ENCODE assay signal across 8 cellular contexts in genomic region chr12:9027660-9028059, GRCh38. TPM values are rescaled to one million over a fixed set of nuclear protein-coding genes. Genes with fewer than 3 reads are reported as not detected.
DNase-seq lines count a peak whose midpoint lies in the region; ATAC-seq and TF ChIP-seq lines count a peak whose summit lies in the region.
"Not testable (repeated sequence)": the region's sequence is repeated elsewhere in the genome, so short reads cannot be mapped to it uniquely, and the experiment has no call there.
"Had no signal": no experiment of that assay in that cellular context is flagged by ENCODE, and none has a peak within 500 bp of the region (broad histone marks: within the 10 kb centered on the region; RNA-seq: fewer than 3 reads in every experiment).

No MANE protein-coding gene starts in this region.

- CTCF ChIA-PET in activated CD8-positive, alpha-beta T cell treated with anti-CD3 and anti-CD28 coated beads for 36 hours (lab: Charles Lee): interaction anchor here (0.8 to 4.3 kb wide), 7 partner anchors 9 to 383 kb away, joined by 3 to 41 read pairs (median 5); partner anchors contain the start of genes KLRG1 and M6PR

- not testable (repeated sequence) for H3K27ac Mint-ChIP-seq in T-helper 17 cell, natural killer cell
- H3K27ac Mint-ChIP-seq in activated CD8-positive, alpha-beta T cell treated with anti-CD3 and anti-CD28 coated beads for 36 hours: peak overlapping the region; percentile 94
- peak overlapping the region; percentile 96 for H3K27ac Mint-ChIP-seq in activated T-cell treated with anti-CD3 and anti-CD28 coated beads, Interleukin-2, amount 50 U/mL, for 72 hours
- peak overlapping the region; percentile 92 for H3K27ac Mint-ChIP-seq in activated naive CD8-positive, alpha-beta T cell treated with anti-CD3 and anti-CD28 coated beads for 36 hours
- H3K27ac Mint-ChIP-seq in stimulated activated naive B cell treated with anti-CD40 and anti-IgM and Interleukin-4, amounts not matched to agents 10 μg/mL and 1 μg/mL and 100 μg/mL, for 72 hours: peak overlapping the region; percentile 59

- DNase-seq in T-helper 17 cell; stimulated activated naive B cell treated with anti-CD40 and anti-IgM and Interleukin-4, amounts not matched to agents 10 μg/mL and 1 μg/mL and 100 μg/mL, for 72 hours: not testable (repeated sequence)
- DNase-seq in activated CD8-positive, alpha-beta T cell treated with anti-CD3 and anti-CD28 coated beads for 36 hours: peak; percentile 76
- DNase-seq in activated T-cell treated with anti-CD3 and anti-CD28 coated beads, Interleukin-2, amount 50 U/mL, for 72 hours: peak; percentile 71 to 74
- peak; percentile 58 for DNase-seq in activated naive CD8-positive, alpha-beta T cell treated with anti-CD3 and anti-CD28 coated beads for 36 hours
- peak; percentile 48 for DNase-seq in natural killer cell
- peak; percentile 49 for DNase-seq in stimulated activated CD4-positive, alpha-beta T cell treated with anti-CD3 and anti-CD28 coated beads, Interleukin-4, amount 100 ng/mL, for 24 hours

- H3K27me3 Mint-ChIP-seq in T-helper 17 cell; activated CD8-positive, alpha-beta T cell treated with anti-CD3 and anti-CD28 coated beads for 36 hours; activated T-cell treated with anti-CD3 and anti-CD28 coated beads, Interleukin-2, amount 50 U/mL, for 72 hours (ENCODE audit: low read depth); activated naive CD8-positive, alpha-beta T cell treated with anti-CD3 and anti-CD28 coated beads for 36 hours; natural killer cell (ENCODE audit: low read depth in 2 of 2); stimulated activated naive B cell treated with anti-CD40 and anti-IgM and Interleukin-4, amounts not matched to agents 10 μg/mL and 1 μg/mL and 100 μg/mL, for 72 hours: not testable (repeated sequence)

- intact Hi-C loops in activated CD8-positive, alpha-beta T cell treated with anti-CD3 and anti-CD28 coated beads for 36 hours (cut with micrococcal nuclease): loop anchor here (5.0 kb wide), 1 partner anchor 35 kb away; no protein-coding TSS in a partner anchor
- intact Hi-C loops in natural killer cell (cut with micrococcal nuclease): loop anchor here (2.0 kb wide), 1 partner anchor 41 kb away; no protein-coding TSS in a partner anchor

- TF ChIP-seq CTCF in activated CD8-positive, alpha-beta T cell treated with anti-CD3 and anti-CD28 coated beads for 36 hours (IDR thresholded peaks at IDR 0.05); natural killer cell (IDR thresholded peaks at IDR 0.05): not testable (repeated sequence)

- peaks cover 23% of the 10 kb centered on the region for H3K4me1 Mint-ChIP-seq in T-helper 17 cell
- H3K4me1 Mint-ChIP-seq in activated CD8-positive, alpha-beta T cell treated with anti-CD3 and anti-CD28 coated beads for 36 hours (ENCODE audit: low read depth): peaks cover 42% of the 10 kb centered on the region
- H3K4me1 Mint-ChIP-seq in activated T-cell treated with anti-CD3 and anti-CD28 coated beads, Interleukin-2, amount 50 U/mL, for 72 hours (ENCODE audit: low read depth): peaks cover 17% of the 10 kb centered on the region
- peaks cover 34% of the 10 kb centered on the region for H3K4me1 Mint-ChIP-seq in activated naive CD8-positive, alpha-beta T cell treated with anti-CD3 and anti-CD28 coated beads for 36 hours
- H3K4me1 Mint-ChIP-seq in natural killer cell: peaks cover 25 to 41% of the 10 kb centered on the region in 2 donors
- H3K4me1 Mint-ChIP-seq in stimulated activated naive B cell treated with anti-CD40 and anti-IgM and Interleukin-4, amounts not matched to agents 10 μg/mL and 1 μg/mL and 100 μg/mL, for 72 hours: peaks cover 9 to 22% of the 10 kb centered on the region in 2 donors

- not testable (repeated sequence) for H3K36me3 Mint-ChIP-seq in T-helper 17 cell (ENCODE audit: low read depth); activated T-cell treated with anti-CD3 and anti-CD28 coated beads, Interleukin-2, amount 50 U/mL, for 72 hours (ENCODE audit: insufficient read depth in 2 of 2); natural killer cell; stimulated activated naive B cell treated with anti-CD40 and anti-IgM and Interleukin-4, amounts not matched to agents 10 μg/mL and 1 μg/mL and 100 μg/mL, for 72 hours
- H3K36me3 Mint-ChIP-seq in activated CD8-positive, alpha-beta T cell treated with anti-CD3 and anti-CD28 coated beads for 36 hours (ENCODE audit: low read depth): peaks cover 12% of the 10 kb centered on the region
- peaks cover 16% of the 10 kb centered on the region for H3K36me3 Mint-ChIP-seq in activated naive CD8-positive, alpha-beta T cell treated with anti-CD3 and anti-CD28 coated beads for 36 hours

- H3K9me3 ChIP-seq in T-helper 17 cell (ENCODE audit: control insufficient read depth, low read length, poor library complexity, severe bottlenecking): not testable (repeated sequence)

- POLR2A ChIA-PET in activated CD8-positive, alpha-beta T cell treated with anti-CD3 and anti-CD28 coated beads for 36 hours (lab: Charles Lee): interaction anchor here (0.7 to 2.5 kb wide), 6 partner anchors 10 to 78 kb away, joined by 3 to 21 read pairs (median 4); partner anchors contain the start of gene M6PR

- H3K4me3 Mint-ChIP-seq in T-helper 17 cell: peak overlapping the region; percentile 72
- peak overlapping the region; percentile 60 for H3K4me3 Mint-ChIP-seq in activated CD8-positive, alpha-beta T cell treated with anti-CD3 and anti-CD28 coated beads for 36 hours
- peak overlapping the region; percentile 29 to 60 for H3K4me3 Mint-ChIP-seq in activated T-cell treated with anti-CD3 and anti-CD28 coated beads, Interleukin-2, amount 50 U/mL, for 72 hours
- peak overlapping the region; percentile 75 for H3K4me3 Mint-ChIP-seq in activated naive CD8-positive, alpha-beta T cell treated with anti-CD3 and anti-CD28 coated beads for 36 hours
- H3K4me3 Mint-ChIP-seq in natural killer cell: peak overlapping the region; percentile 67
- H3K4me3 Mint-ChIP-seq in stimulated activated naive B cell treated with anti-CD40 and anti-IgM and Interleukin-4, amounts not matched to agents 10 μg/mL and 1 μg/mL and 100 μg/mL, for 72 hours: peak overlapping the region in 1 of 2 donors; percentile 6

- ATAC-seq in T-helper 17 cell; activated CD8-positive, alpha-beta T cell treated with anti-CD3 and anti-CD28 coated beads for 36 hours; activated T-cell treated with anti-CD3 and anti-CD28 coated beads, Interleukin-2, amount 50 U/mL, for 72 hours (replicated peaks in 1 of 2); stimulated activated naive B cell treated with anti-CD40 and anti-IgM and Interleukin-4, amounts not matched to agents 10 μg/mL and 1 μg/mL and 100 μg/mL, for 72 hours (replicated peaks): not testable (repeated sequence)
- ATAC-seq in natural killer cell: peak in 1 of 3 donors; percentile 33

- H3K9me3 Mint-ChIP-seq in activated CD8-positive, alpha-beta T cell treated with anti-CD3 and anti-CD28 coated beads for 36 hours; activated T-cell treated with anti-CD3 and anti-CD28 coated beads, Interleukin-2, amount 50 U/mL, for 72 hours; natural killer cell; stimulated activated naive B cell treated with anti-CD40 and anti-IgM and Interleukin-4, amounts not matched to agents 10 μg/mL and 1 μg/mL and 100 μg/mL, for 72 hours: not testable (repeated sequence)
- H3K9me3 Mint-ChIP-seq in activated naive CD8-positive, alpha-beta T cell treated with anti-CD3 and anti-CD28 coated beads for 36 hours: peaks cover 14% of the 10 kb centered on the region

RNA-seq across cellular contexts. Expression of gene KLRG1, which starts 38.3 kb away (rescaled TPM):
- 10 to 100 TPM in 1 of 2 donors, 1 to 10 TPM in 1; 9.9 to 22.2 TPM for total RNA-seq in T-helper 17 cell
- 10 to 100 TPM in 1 of 2 experiments, 1 to 10 TPM in 1; 6.6 to 10.1 TPM for total RNA-seq in activated CD8-positive, alpha-beta T cell treated with anti-CD3 and anti-CD28 coated beads for 36 hours
- 1 to 10 TPM; 2.5 to 5.5 TPM for total RNA-seq in activated T-cell treated with anti-CD3 and anti-CD28 coated beads, Interleukin-2, amount 50 U/mL, for 72 hours
- total RNA-seq in activated naive CD8-positive, alpha-beta T cell treated with anti-CD3 and anti-CD28 coated beads for 36 hours: 1 to 10 TPM; 2.2 to 3.7 TPM
- 100 to 1,000 TPM in 1 of 3 donors, 10 to 100 TPM in 2; 76.3 to 165 (median 86.2) TPM for total RNA-seq in natural killer cell
- total RNA-seq: M059J had no signal
